Comparison of ENCODE assay signal across 12 cellular contexts in the genomic region with DNA sequence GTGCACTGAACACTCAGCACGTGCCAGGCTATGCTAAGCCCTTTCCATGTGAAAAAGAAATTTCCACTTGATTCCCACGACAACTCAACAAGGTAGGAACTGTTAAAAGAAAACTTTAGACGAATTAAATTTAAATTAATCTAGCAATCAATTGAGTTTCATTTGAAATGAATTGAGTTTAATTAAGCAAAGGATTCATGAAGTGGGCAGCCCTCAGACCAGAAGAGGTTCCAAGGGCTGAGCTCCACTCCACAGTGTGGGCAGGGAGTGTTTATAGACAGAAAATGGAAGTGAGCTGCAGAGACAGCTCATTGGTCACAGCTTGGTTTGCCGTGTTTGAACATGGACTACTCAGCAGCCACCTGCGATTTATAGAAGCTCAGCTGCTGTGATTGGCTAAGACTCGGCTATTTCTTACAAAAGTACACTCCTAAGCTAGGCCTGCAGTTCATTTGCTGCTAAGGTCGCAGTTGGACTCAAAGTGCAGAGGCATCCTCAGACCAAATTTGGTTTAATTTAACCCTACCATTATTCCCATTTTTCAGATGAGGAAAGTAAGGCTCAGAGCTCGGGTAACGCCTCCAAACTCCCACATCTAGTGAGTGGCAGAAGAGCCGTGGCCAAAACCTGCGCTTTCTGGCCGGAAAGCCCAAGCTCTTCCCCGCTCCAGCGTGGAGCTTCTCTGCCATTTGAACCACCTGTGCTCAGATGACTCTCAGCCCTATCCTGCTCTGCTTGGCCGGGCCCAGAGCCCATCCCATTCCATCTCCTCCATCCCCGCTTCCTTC. TPM values are rescaled to one million over a fixed set of nuclear protein-coding genes. Genes with fewer than 3 reads are reported as not detected.
DNase-seq lines count a peak whose midpoint lies in the region; ATAC-seq, FAIRE-seq and TF ChIP-seq lines count a peak whose summit lies in the region.
"Had no signal": no experiment of that assay in that cellular context is flagged by ENCODE, and none has a peak within 500 bp of the region (broad histone marks: within the 10 kb centered on the region; RNA-seq: fewer than 3 reads in every experiment).

No MANE protein-coding gene starts in this region.

- H3K4me3 ChIP-seq in astrocyte (ENCODE audit: insufficient read depth, low read depth, low read length) (no peak overlapping the region), mesodermal cell (ENCODE audit: extremely low read depth, insufficient read depth, low read length, poor library complexity, severe bottlenecking) (no peak overlapping the region), aorta (ENCODE audit: low read length in 2 of 2) (no peak overlapping the region)
- H3K4me3 ChIP-seq: cardiac muscle cell had no signal

- peaks cover 87% of the 10 kb centered on the region for H3K4me1 ChIP-seq in astrocyte (ENCODE audit: insufficient read depth, low read length)
- H3K4me1 ChIP-seq in mesodermal cell (ENCODE audit: control insufficient read depth, insufficient read depth, low read length, poor library complexity, severe bottlenecking), result peaks cover 76% of the 10 kb centered on the region
- peaks cover 3 to 4% of the 10 kb centered on the region in 2 donors for H3K4me1 ChIP-seq in aorta (ENCODE audit: control insufficient read depth in 1 of 2, insufficient read depth in 2 of 2, low read length in 2 of 2)

- H3K27ac ChIP-seq in astrocyte (ENCODE audit: low read depth, low read length), result peak overlapping the region; percentile 74
- H3K27ac ChIP-seq in mesodermal cell (ENCODE audit: low read depth, low read length, severe bottlenecking), result peak overlapping the region; percentile 88
- peak overlapping the region in 1 of 2 donors; percentile 58 for H3K27ac ChIP-seq in aorta (ENCODE audit: low read depth in 1 of 2, low read length in 2 of 2)

- H3K4me1 Mint-ChIP-seq in astrocyte (ENCODE audit: low read depth, unreplicated experiment), result peaks cover 42% of the 10 kb centered on the region

- H3K27me3 Mint-ChIP-seq in astrocyte (ENCODE audit: low read depth, unreplicated experiment), result no peaks in the 10 kb centered on the region

- no peaks in the 10 kb centered on the region for H4K20me1 ChIP-seq in astrocyte (ENCODE audit: insufficient read depth, low read length)

- H3K4me3 Mint-ChIP-seq in astrocyte (ENCODE audit: unreplicated experiment), result no peak overlapping the region
- H3K4me3 Mint-ChIP-seq: T-helper 1 cell treated with Interleukin-12 subunit alpha and Interleukin-12 subunit beta and Interleukin-4 antibody, amounts not matched to agents 30 μg/mL and 1 μg/mL, for 36 hours had no signal

- ATAC-seq in left ventricle myocardium superior (no peak), aorta (ENCODE audit: low FRiP score) (no peak), HG02870 (IDR thresholded peaks at IDR 0.05; ENCODE audit: unreplicated experiment) (no peak)

- peak overlapping the region; percentile 77 for H3K4me2 ChIP-seq in astrocyte (ENCODE audit: low read length)

- peak overlapping the region; percentile 58 for H3K27ac Mint-ChIP-seq in astrocyte (ENCODE audit: unreplicated experiment)
- H3K27ac Mint-ChIP-seq: T-helper 1 cell treated with Interleukin-12 subunit alpha and Interleukin-12 subunit beta and Interleukin-4 antibody, amounts not matched to agents 30 μg/mL and 1 μg/mL, for 36 hours had no signal

- H3K9me3 ChIP-seq in astrocyte (ENCODE audit: insufficient read depth, low read depth, low read length) (no peaks in the 10 kb centered on the region), mesodermal cell (ENCODE audit: control insufficient read depth, low read length) (peaks cover under 1% of the 10 kb centered on the region), aorta (ENCODE audit: control insufficient read depth, low read length) (no peaks in the 10 kb centered on the region)

- H2AFZ ChIP-seq in astrocyte (ENCODE audit: low read depth, low read length), result no peak overlapping the region

- H3K9me3 Mint-ChIP-seq in astrocyte (ENCODE audit: unreplicated experiment), result no peaks in the 10 kb centered on the region
- H3K9me3 Mint-ChIP-seq: T-helper 1 cell treated with Interleukin-12 subunit alpha and Interleukin-12 subunit beta and Interleukin-4 antibody, amounts not matched to agents 30 μg/mL and 1 μg/mL, for 36 hours had no signal

- FAIRE-seq in astrocyte (lab: Jason Lieb, UNC), result no peak

- intact Hi-C loops in cardiac septum (cut with DNase I) (loop anchor here (5.0 to 10.0 kb wide), 2 partner anchors 38 to 105 kb away; no protein-coding TSS in a partner anchor), left ventricle myocardium superior (cut with micrococcal nuclease) (no loop called here), aorta (cut with DNase I) (loop anchor here (5.0 kb wide), 3 partner anchors 63 to 102 kb away; no protein-coding TSS in a partner anchor)

- no peaks in the 10 kb centered on the region for H3K36me3 Mint-ChIP-seq in astrocyte (ENCODE audit: low read depth, unreplicated experiment)

- H3K36me3 ChIP-seq in astrocyte (ENCODE audit: insufficient read depth, low read length), result no peaks in the 10 kb centered on the region
- no peaks in the 10 kb centered on the region for H3K36me3 ChIP-seq in mesodermal cell (ENCODE audit: control insufficient read depth, insufficient read depth, low read length)
- H3K36me3 ChIP-seq in aorta (ENCODE audit: control insufficient read depth in 1 of 2, insufficient read depth in 2 of 2, low read length in 1 of 2), result no peaks in the 10 kb centered on the region
- H3K36me3 ChIP-seq: cardiac muscle cell had no signal

- no peak for TF ChIP-seq CTCF in astrocyte (IDR thresholded peaks at IDR 0.05; ENCODE audit: insufficient read depth, low read depth, low read length)

- H3K27me3 ChIP-seq in astrocyte (ENCODE audit: insufficient read depth, low read length) (no peaks in the 10 kb centered on the region), aorta (ENCODE audit: control insufficient read depth in 1 of 2, insufficient read depth in 2 of 2, low read length in 1 of 2) (no peaks in the 10 kb centered on the region)
- H3K27me3 ChIP-seq: cardiac muscle cell had no signal

- no peaks in the 10 kb centered on the region for H3K79me2 ChIP-seq in astrocyte (ENCODE audit: insufficient read depth, low read length)

- peak overlapping the region; percentile 65 for H3K9ac ChIP-seq in astrocyte (ENCODE audit: low read length)

- DNase-seq in cardiac septum (ENCODE audit: low spot score) (peak; percentile 22), left ventricle myocardium superior (no peak), astrocyte (ENCODE audit: low read depth) (no peak), aorta (peak; percentile 35 to 40), SKM-1 (lab: John Stamatoyannopoulos, UW; ENCODE audit: unreplicated experiment) (no peak)
- DNase-seq in activated naive CD4-positive, alpha-beta T cell (lab: John Stamatoyannopoulos, UW), result no peak
- DNase-seq: occipital lobe had no signal

- 97 to 98% methylated on average over 12 to 16 of the region's 16 CpGs for WGBS in mesodermal cell (ENCODE audit: insufficient coverage in 2 of 2), 2 experiments
- WGBS in aorta, 2 donors, result 90 to 93% methylated on average over 16 of the region's 16 CpGs

RNA-seq across cellular contexts. Expression of gene CALML3, which starts 24.9 kb away (rescaled TPM):
- total RNA-seq in cardiac septum (not detected), left ventricle myocardium superior (not detected), astrocyte (not detected in 2 replicates), aorta (not detected)
- polyA plus RNA-seq in mesodermal cell (2013, experiment 1 of 2), result not detected
- not detected for polyA plus RNA-seq in mesodermal cell (2013, experiment 2 of 2)
- polyA plus RNA-seq in aorta, result under 1 TPM; 0.10 to 0.13 TPM
- total RNA-seq: cardiac muscle cell, occipital lobe, ureter had no signal
- polyA plus RNA-seq: cardiac muscle cell had no signal

RNA-seq across cellular contexts. Expression of gene CALML5, which starts 50.3 kb away (rescaled TPM):
- total RNA-seq in cardiac septum (not detected), left ventricle myocardium superior (not detected), astrocyte (not detected in 2 replicates), aorta (not detected)
- not detected for polyA plus RNA-seq in mesodermal cell (2013, experiment 1 of 2)
- polyA plus RNA-seq in mesodermal cell (2013, experiment 2 of 2), result not detected
- polyA plus RNA-seq in aorta, result not detected
- total RNA-seq: cardiac muscle cell, occipital lobe, ureter had no signal
- polyA plus RNA-seq: cardiac muscle cell had no signal

Comparison
In these comparisons a context has a peak if more than half of its experiments do, and no peak if none do; other contexts are left out.
1. DNase-seq: peak in cardiac septum (single experiment) and aorta (2 of 2); none in left ventricle myocardium superior (single experiment), astrocyte (single experiment), SKM-1 (single experiment) and activated naive CD4-positive, alpha-beta T cell (0 of 4).